ENCODE assay signal across 7 cellular contexts in the genomic region with DNA sequence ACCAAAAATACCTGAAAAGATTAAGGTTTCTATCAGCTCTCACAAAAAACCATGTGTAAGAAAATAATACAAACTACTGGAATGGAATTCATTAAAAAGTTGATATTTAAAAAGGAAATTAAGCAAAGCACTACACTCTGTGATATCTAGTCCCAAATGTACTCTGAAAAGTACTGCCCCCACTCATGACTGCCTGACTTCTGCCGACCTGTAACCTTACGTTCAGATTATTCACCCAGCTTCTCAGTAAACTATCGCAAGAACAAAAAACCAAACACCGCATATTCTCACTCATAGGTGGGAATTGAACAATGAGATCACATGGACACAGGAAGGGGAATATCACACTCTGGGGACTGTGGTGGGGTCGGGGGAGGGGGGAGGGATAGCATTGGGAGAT. TPM values are rescaled to one million over a fixed set of nuclear protein-coding genes. Genes with fewer than 3 reads are reported as not detected.
DNase-seq lines count a peak whose midpoint lies in the region; ATAC-seq and TF ChIP-seq lines count a peak whose summit lies in the region.
"Not testable (repeated sequence)": the region's sequence is repeated elsewhere in the genome, so short reads cannot be mapped to it uniquely, and the experiment has no call there.

No MANE protein-coding gene starts in this region.

- WGBS in mesendoderm (ENCODE audit: extremely low coverage, insufficient coverage, low lambda C conversion rate) = no CpG with 5 or more reads among the region's 5 CpGs

- not testable (repeated sequence) for H3K56ac ChIP-seq in mesendoderm (ENCODE audit: low read length)

- CTCF ChIA-PET in activated CD8-positive, alpha-beta T cell treated with anti-CD3 and anti-CD28 coated beads for 36 hours (lab: Charles Lee) = not testable (repeated sequence)

- H3K18ac ChIP-seq in mesendoderm (ENCODE audit: low read length) = peak overlapping the region; percentile 11

- H3K27ac Mint-ChIP-seq in GM23338 = peak overlapping the region; percentile 76
- H3K27ac Mint-ChIP-seq in activated CD8-positive, alpha-beta T cell treated with anti-CD3 and anti-CD28 coated beads for 36 hours = peak overlapping the region; percentile 81
- H3K27ac Mint-ChIP-seq in brain = peak overlapping the region in 3 of 5 experiments; percentile 7 to 51 (median 9)
- peak overlapping the region; percentile 87 for H3K27ac Mint-ChIP-seq in endothelial cell (ENCODE audit: unreplicated experiment)
- H3K27ac Mint-ChIP-seq in neural progenitor cell = peak overlapping the region; percentile 94

- not testable (repeated sequence) for H3K79me1 ChIP-seq in mesendoderm (ENCODE audit: low read length)

- not testable (repeated sequence) for H3K27me3 ChIP-seq in GM23338 (ENCODE audit: insufficient read depth); mesendoderm (ENCODE audit: insufficient read depth, low read length, poor library complexity); neural progenitor cell

- not testable (repeated sequence) for H2BK120ac ChIP-seq in mesendoderm (ENCODE audit: low read depth, low read length)

- H3K4me1 Mint-ChIP-seq in GM23338 (peaks cover 72% of the 10 kb centered on the region), brain (peaks cover 91% of the 10 kb centered on the region), endothelial cell (ENCODE audit: unreplicated experiment) (peaks cover 15% of the 10 kb centered on the region), neural progenitor cell (peaks cover 57% of the 10 kb centered on the region)
- peaks cover 68% of the 10 kb centered on the region for H3K4me1 Mint-ChIP-seq in activated CD8-positive, alpha-beta T cell treated with anti-CD3 and anti-CD28 coated beads for 36 hours (ENCODE audit: low read depth)

- H3F3A ChIP-seq in GM23338 (replicated peaks; ENCODE audit: low read depth) = not testable (repeated sequence)
- H3F3A ChIP-seq in neural progenitor cell (ENCODE audit: low read depth) = peaks cover 32% of the 10 kb centered on the region

- H4K20me1 ChIP-seq in GM23338 (replicated peaks; ENCODE audit: insufficient read depth) = not testable (repeated sequence)
- peaks cover 27% of the 10 kb centered on the region for H4K20me1 ChIP-seq in neural progenitor cell (ENCODE audit: low read depth)

- DNase-seq in GM23338 (ENCODE audit: low spot score); activated CD8-positive, alpha-beta T cell treated with anti-CD3 and anti-CD28 coated beads for 36 hours; endothelial cell (ENCODE audit: low spot score); mesendoderm; neural progenitor cell (ENCODE audit: low spot score); substantia nigra (lab: John Stamatoyannopoulos, UW): not testable (repeated sequence)

- H3K4me1 ChIP-seq in GM23338 (ENCODE audit: insufficient read depth) = peaks cover 65% of the 10 kb centered on the region
- not testable (repeated sequence) for H3K4me1 ChIP-seq in mesendoderm (ENCODE audit: control insufficient read depth, low read depth, low read length)
- H3K4me1 ChIP-seq in neural progenitor cell = peaks cover 61% of the 10 kb centered on the region

- H3K27me3 Mint-ChIP-seq in GM23338 (ENCODE audit: insufficient read depth, low read depth, poor library complexity); activated CD8-positive, alpha-beta T cell treated with anti-CD3 and anti-CD28 coated beads for 36 hours; endothelial cell (ENCODE audit: unreplicated experiment); neural progenitor cell (ENCODE audit: insufficient read depth, low read depth): not testable (repeated sequence)
- H3K27me3 Mint-ChIP-seq in brain = peaks cover 14% of the 10 kb centered on the region

- ATAC-seq in GM23338; activated CD8-positive, alpha-beta T cell treated with anti-CD3 and anti-CD28 coated beads for 36 hours: not testable (repeated sequence)

- not testable (repeated sequence) for H2BK5ac ChIP-seq in mesendoderm (ENCODE audit: low read length)

- not testable (repeated sequence) for H3K23ac ChIP-seq in mesendoderm (ENCODE audit: low read length)

- peaks cover 93% of the 10 kb centered on the region for H3K79me2 ChIP-seq in GM23338 (replicated peaks; ENCODE audit: insufficient read depth)
- peaks cover 36% of the 10 kb centered on the region for H3K79me2 ChIP-seq in mesendoderm (ENCODE audit: control insufficient read depth, insufficient read depth, low read length)
- peaks cover 97% of the 10 kb centered on the region for H3K79me2 ChIP-seq in neural progenitor cell (ENCODE audit: low read depth)

- not testable (repeated sequence) for H3K9me3 ChIP-seq in neural progenitor cell (ENCODE audit: low read depth)

- not testable (repeated sequence) for H3K4me2 ChIP-seq in GM23338; mesendoderm (ENCODE audit: low read length)
- H3K4me2 ChIP-seq in neural progenitor cell = peak overlapping the region; percentile 57

- H2BK15ac ChIP-seq in mesendoderm (replicated peaks; ENCODE audit: low read depth) = not testable (repeated sequence)

- H3K4me3 Mint-ChIP-seq in GM23338 (peak overlapping the region; percentile 10; the same call in 1 of the 3 replicates), brain (peak overlapping the region in 3 of 5 experiments; percentile 6 to 61 (median 9)), neural progenitor cell (peak overlapping the region; percentile 9)
- H3K4me3 Mint-ChIP-seq in activated CD8-positive, alpha-beta T cell treated with anti-CD3 and anti-CD28 coated beads for 36 hours; endothelial cell (ENCODE audit: unreplicated experiment): not testable (repeated sequence)

- H3K9me3 Mint-ChIP-seq in GM23338; activated CD8-positive, alpha-beta T cell treated with anti-CD3 and anti-CD28 coated beads for 36 hours; brain; endothelial cell (ENCODE audit: unreplicated experiment); neural progenitor cell: not testable (repeated sequence)

- intact Hi-C loops in activated CD8-positive, alpha-beta T cell treated with anti-CD3 and anti-CD28 coated beads for 36 hours (cut with micrococcal nuclease) = not testable (repeated sequence)

- not testable (repeated sequence) for TF ChIP-seq CTCF in GM23338 (conservative IDR thresholded peaks at IDR 0.05; ENCODE audit: low read depth in 2 of 2); activated CD8-positive, alpha-beta T cell treated with anti-CD3 and anti-CD28 coated beads for 36 hours (IDR thresholded peaks at IDR 0.05); brain (conservative IDR thresholded peaks at IDR 0.05); endothelial cell (IDR thresholded peaks at IDR 0.05; ENCODE audit: unreplicated experiment); neural progenitor cell (IDR thresholded peaks at IDR 0.05)

- POLR2A ChIA-PET in activated CD8-positive, alpha-beta T cell treated with anti-CD3 and anti-CD28 coated beads for 36 hours (lab: Charles Lee) = interaction anchor here (0.9 kb wide), 1 partner anchor 19 kb away, joined by 3 read pairs; no protein-coding TSS in a partner anchor

- H3K36me3 ChIP-seq in GM23338 (ENCODE audit: insufficient read depth); mesendoderm (ENCODE audit: control insufficient read depth, insufficient read depth, low read length); neural progenitor cell: not testable (repeated sequence)

- H2AK5ac ChIP-seq in mesendoderm (ENCODE audit: low read length) = not testable (repeated sequence)

- H4K5ac ChIP-seq in mesendoderm (ENCODE audit: low read length) = not testable (repeated sequence)

- H3K9me2 ChIP-seq in GM23338 (ENCODE audit: insufficient read depth) = not testable (repeated sequence)

- not testable (repeated sequence) for H3K36me3 Mint-ChIP-seq in GM23338 (ENCODE audit: low read depth); brain; endothelial cell (ENCODE audit: low read depth, unreplicated experiment); neural progenitor cell
- peaks cover 19% of the 10 kb centered on the region for H3K36me3 Mint-ChIP-seq in activated CD8-positive, alpha-beta T cell treated with anti-CD3 and anti-CD28 coated beads for 36 hours (ENCODE audit: low read depth)

- H3K27ac ChIP-seq in GM23338 (ENCODE audit: low read depth) = 0 out of 2 replicates have a peak overlapping the region, but pooled peaks have one; percentile 78
- H3K27ac ChIP-seq in mesendoderm (ENCODE audit: low read depth, low read length) = not testable (repeated sequence)
- H3K27ac ChIP-seq in neural progenitor cell = peak overlapping the region; percentile 50
- H3K27ac ChIP-seq in substantia nigra (ENCODE audit: low read depth, low read length, poor library complexity, severe bottlenecking) = peak overlapping the region; percentile 88

- not testable (repeated sequence) for H3K4ac ChIP-seq in mesendoderm (ENCODE audit: low read depth, low read length)

- H3K4me3 ChIP-seq in GM23338; mesendoderm (ENCODE audit: low read length); neural progenitor cell: not testable (repeated sequence)

- not testable (repeated sequence) for H4K8ac ChIP-seq in mesendoderm (ENCODE audit: low read depth, low read length)

- not testable (repeated sequence) for H3K9ac ChIP-seq in mesendoderm (ENCODE audit: low read length); neural progenitor cell

- not testable (repeated sequence) for H2AFZ ChIP-seq in GM23338; neural progenitor cell (replicated peaks)

RNA-seq across cellular contexts. Expression of gene DICER1, which starts 18.9 kb away (rescaled TPM):
- total RNA-seq in GM23338 (2014; rRNA removed; shearing (Covaris generic)) = 52.6 and 59.2 TPM in 2 replicates
- polyA plus RNA-seq in GM23338 (2016; fragmentation: Nextera tagmentation; extraction: Ambion mirVana) (17.6 and 21.4 TPM in 2 replicates), brain (ENCODE audit: insufficient read depth, low read depth, low replicate concordance) (5.9 TPM)
- 10 to 100 TPM; 45.3 to 50.3 TPM for total RNA-seq in activated CD8-positive, alpha-beta T cell treated with anti-CD3 and anti-CD28 coated beads for 36 hours
- total RNA-seq in endothelial cell (ENCODE audit: unreplicated experiment) (69.2 TPM), neural progenitor cell (ENCODE audit: low replicate concordance) (56.7 and 70.0 TPM in 2 replicates)
- 76.8 TPM for polyA plus RNA-seq in mesendoderm (2013, experiment 1 of 2)
- polyA plus RNA-seq in mesendoderm (2013, experiment 2 of 2) = 79.1 TPM

Comparison
In these comparisons a context has a peak if more than half of its experiments do, and no peak if none do; other contexts are left out.
1. H3K27ac Mint-ChIP-seq: peak in every context shown above with its lines; median percentile 94 in neural progenitor cell; 87 in endothelial cell; 81 in activated CD8-positive, alpha-beta T cell treated with anti-CD3 and anti-CD28 coated beads for 36 hours; 76 in GM23338; 9 in brain.